Comparison of ENCODE assay signal across 11 cellular contexts in genomic region chr12:46300906-46301305, GRCh38. TPM values are rescaled to one million over a fixed set of nuclear protein-coding genes. Genes with fewer than 3 reads are reported as not detected.
A peak's percentile ranks its signal among the peaks of the same experiment; 100 is the strongest.
DNase-seq lines count a peak whose midpoint lies in the region; ATAC-seq and TF ChIP-seq lines count a peak whose summit lies in the region.
"Had no signal": no experiment of that assay in that cellular context is flagged by ENCODE, and none has a peak within 500 bp of the region (broad histone marks: within the 10 kb centered on the region; RNA-seq: fewer than 3 reads in every experiment).

No MANE protein-coding gene starts in this region.

- H2AFZ ChIP-seq in neuronal stem cell (ENCODE audit: low read length), result peak overlapping the region; percentile 18

- H3K36me3 ChIP-seq in neuronal stem cell (replicated peaks in 1 of 2; ENCODE audit: control insufficient read depth in 2 of 2, insufficient read depth in 2 of 2, low read length in 2 of 2), result no peaks in the 10 kb centered on the region

- H3K79me1 ChIP-seq in neuronal stem cell (ENCODE audit: low read depth, low read length), result peaks cover 4% of the 10 kb centered on the region

- no peak overlapping the region for H3K4me3 ChIP-seq in cardiac fibroblast (replicated peaks in 1 of 2; ENCODE audit: low read depth in 2 of 2, low read length in 2 of 2)
- H3K4me3 ChIP-seq in neuronal stem cell (ENCODE audit: low read length in 2 of 2), result no peak overlapping the region
- H3K4me3 ChIP-seq: testis had no signal

- H4K91ac ChIP-seq in neuronal stem cell (ENCODE audit: low read depth, low read length, poor library complexity), result no peak overlapping the region

- no peaks in the 10 kb centered on the region for H3K9me3 ChIP-seq in neuronal stem cell (replicated peaks in 1 of 2; ENCODE audit: control insufficient read depth in 2 of 2, insufficient read depth in 1 of 2, low read depth in 1 of 2, low read length in 2 of 2)
- H3K9me3 ChIP-seq: testis had no signal

- no peak overlapping the region for H2BK15ac ChIP-seq in neuronal stem cell (ENCODE audit: low read length)

- no peak overlapping the region for H3K23ac ChIP-seq in neuronal stem cell (ENCODE audit: low read depth, low read length, poor library complexity)

- H3K27me3 ChIP-seq in neuronal stem cell (ENCODE audit: control insufficient read depth in 3 of 3, insufficient read depth in 3 of 3, low read depth in 1 of 3, low read length in 3 of 3), result peaks cover 0 to 14% (median 0%) of the 10 kb centered on the region in 3 experiments
- H3K27me3 ChIP-seq: testis had no signal

- no peak overlapping the region for H3K27ac ChIP-seq in neuronal stem cell (replicated peaks; ENCODE audit: low read length)
- H3K27ac ChIP-seq: testis had no signal

- H2BK120ac ChIP-seq in neuronal stem cell (ENCODE audit: low read depth, low read length), result no peak overlapping the region

- peaks cover 2 to 5% of the 10 kb centered on the region in 2 donors for H3K4me1 ChIP-seq in neuronal stem cell (ENCODE audit: control insufficient read depth in 2 of 2, insufficient read depth in 1 of 2, low read depth in 1 of 2, low read length in 2 of 2)
- H3K4me1 ChIP-seq: testis had no signal

- H2BK12ac ChIP-seq in neuronal stem cell (ENCODE audit: low read length), result no peak overlapping the region

- no peak overlapping the region for H3K4ac ChIP-seq in neuronal stem cell (ENCODE audit: low read length)

- peak; percentile 18 for DNase-seq in GDM1 (lab: John Stamatoyannopoulos, UW)
- DNase-seq in NCI-H146 treated with DMSO at 0.1 percent for 48 hours (lab: John Stamatoyannopoulos, UW; ENCODE audit: unreplicated experiment), result peak; percentile 21
- DNase-seq in cardiac fibroblast (ENCODE audit: low read depth in 2 of 2), result peak; percentile 18 to 53
- DNase-seq in neuronal stem cell (ENCODE audit: low spot score), result no peak
- no peak for DNase-seq in GM10266 (ENCODE audit: extremely low spot score)
- DNase-seq: amniotic stem cell, retina, T-helper 2 cell, testis had no signal

- no peak overlapping the region for H3K9ac ChIP-seq in neuronal stem cell (ENCODE audit: low read depth, low read length, poor library complexity)

- ATAC-seq in SK-N-SH treated with all-trans-retinoic acid at 6 μM for 48 hours (no peak), GM19324 (IDR thresholded peaks at IDR 0.05; ENCODE audit: low FRiP score, unreplicated experiment) (no peak)

- no peak overlapping the region for H3K14ac ChIP-seq in neuronal stem cell (ENCODE audit: low read length)

- no CpG with 5 or more reads among the region's 3 CpGs for WGBS in neuronal stem cell (ENCODE audit: extremely low coverage in 2 of 2, insufficient read length in 2 of 2, insufficient replicate concordance in 1 of 2), 2 donors

- H2AK5ac ChIP-seq in neuronal stem cell (ENCODE audit: low read depth, low read length), result no peak overlapping the region

- no peak overlapping the region for H3K18ac ChIP-seq in neuronal stem cell (ENCODE audit: low read length)

- H3K4me2 ChIP-seq in neuronal stem cell (ENCODE audit: insufficient read depth, low read length, poor library complexity, severe bottlenecking), result no peak overlapping the region

- TF ChIP-seq CTCF in cardiac fibroblast (IDR thresholded peaks at IDR 0.05; ENCODE audit: low read depth, low read length), result no peak
- no peak for TF ChIP-seq CTCF in GM10266 (IDR thresholded peaks at IDR 0.05; ENCODE audit: control insufficient read depth, insufficient read depth, low read depth, missing control alignments)

- H4K8ac ChIP-seq in neuronal stem cell (ENCODE audit: low read depth, low read length), result no peak overlapping the region

- H2BK5ac ChIP-seq in neuronal stem cell (ENCODE audit: low read length), result no peak overlapping the region

TF ChIP-seq in SK-N-SH treated with all-trans-retinoic acid at 6 μM for 48 hours, 23 proteins besides CTCF, POLR2A, EP300 and RAD21:
- no peak for TF ChIP-seq ESRRG (CRISPR knock-in tag; IDR thresholded peaks at IDR 0.05)
- no peak for TF ChIP-seq OSR1 (CRISPR knock-in tag; IDR thresholded peaks at IDR 0.05)
- no peak for TF ChIP-seq TSHZ2 (CRISPR knock-in tag; IDR thresholded peaks at IDR 0.05)
- TF ChIP-seq, protein P1, sequence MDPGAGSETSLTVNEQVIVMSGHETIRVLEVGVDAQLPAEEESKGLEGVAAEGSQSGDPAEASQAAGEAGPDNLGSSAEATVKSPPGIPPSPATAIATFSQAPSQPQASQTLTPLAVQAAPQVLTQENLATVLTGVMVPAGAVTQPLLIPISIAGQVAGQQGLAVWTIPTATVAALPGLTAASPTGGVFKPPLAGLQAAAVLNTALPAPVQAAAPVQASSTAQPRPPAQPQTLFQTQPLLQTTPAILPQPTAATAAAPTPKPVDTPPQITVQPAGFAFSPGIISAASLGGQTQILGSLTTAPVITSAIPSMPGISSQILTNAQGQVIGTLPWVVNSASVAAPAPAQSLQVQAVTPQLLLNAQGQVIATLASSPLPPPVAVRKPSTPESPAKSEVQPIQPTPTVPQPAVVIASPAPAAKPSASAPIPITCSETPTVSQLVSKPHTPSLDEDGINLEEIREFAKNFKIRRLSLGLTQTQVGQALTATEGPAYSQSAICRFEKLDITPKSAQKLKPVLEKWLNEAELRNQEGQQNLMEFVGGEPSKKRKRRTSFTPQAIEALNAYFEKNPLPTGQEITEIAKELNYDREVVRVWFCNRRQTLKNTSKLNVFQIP (CRISPR knock-in tag; IDR thresholded peaks at IDR 0.05; ENCODE audit: borderline replicate concordance, low read depth), result no peak
- TF ChIP-seq ISL1 (CRISPR knock-in tag; IDR thresholded peaks at IDR 0.05), result no peak
- no peak for TF ChIP-seq ZNF8 (CRISPR knock-in tag; IDR thresholded peaks at IDR 0.05)
- TF ChIP-seq SNAI2 (CRISPR knock-in tag; IDR thresholded peaks at IDR 0.05), result no peak
- TF ChIP-seq ARNTL (CRISPR knock-in tag; IDR thresholded peaks at IDR 0.05; ENCODE audit: borderline replicate concordance, low read depth), result no peak

RNA-seq across cellular contexts. Expression of gene SLC38A1, which starts 32.1 kb away (rescaled TPM):
- polyA plus RNA-seq in neuronal stem cell (2013, experiment 1 of 2), result 73.9 TPM
- 75.7 TPM for polyA plus RNA-seq in neuronal stem cell (2013, experiment 2 of 2)

Comparison
In these comparisons a context has a peak if more than half of its experiments do, and no peak if none do; other contexts are left out.
1. DNase-seq: peak in GDM1 (single experiment), NCI-H146 treated with DMSO at 0.1 percent for 48 hours (single experiment) and cardiac fibroblast (2 of 2); none in neuronal stem cell (single experiment) and GM10266 (single experiment).